In the genomic region with DNA sequence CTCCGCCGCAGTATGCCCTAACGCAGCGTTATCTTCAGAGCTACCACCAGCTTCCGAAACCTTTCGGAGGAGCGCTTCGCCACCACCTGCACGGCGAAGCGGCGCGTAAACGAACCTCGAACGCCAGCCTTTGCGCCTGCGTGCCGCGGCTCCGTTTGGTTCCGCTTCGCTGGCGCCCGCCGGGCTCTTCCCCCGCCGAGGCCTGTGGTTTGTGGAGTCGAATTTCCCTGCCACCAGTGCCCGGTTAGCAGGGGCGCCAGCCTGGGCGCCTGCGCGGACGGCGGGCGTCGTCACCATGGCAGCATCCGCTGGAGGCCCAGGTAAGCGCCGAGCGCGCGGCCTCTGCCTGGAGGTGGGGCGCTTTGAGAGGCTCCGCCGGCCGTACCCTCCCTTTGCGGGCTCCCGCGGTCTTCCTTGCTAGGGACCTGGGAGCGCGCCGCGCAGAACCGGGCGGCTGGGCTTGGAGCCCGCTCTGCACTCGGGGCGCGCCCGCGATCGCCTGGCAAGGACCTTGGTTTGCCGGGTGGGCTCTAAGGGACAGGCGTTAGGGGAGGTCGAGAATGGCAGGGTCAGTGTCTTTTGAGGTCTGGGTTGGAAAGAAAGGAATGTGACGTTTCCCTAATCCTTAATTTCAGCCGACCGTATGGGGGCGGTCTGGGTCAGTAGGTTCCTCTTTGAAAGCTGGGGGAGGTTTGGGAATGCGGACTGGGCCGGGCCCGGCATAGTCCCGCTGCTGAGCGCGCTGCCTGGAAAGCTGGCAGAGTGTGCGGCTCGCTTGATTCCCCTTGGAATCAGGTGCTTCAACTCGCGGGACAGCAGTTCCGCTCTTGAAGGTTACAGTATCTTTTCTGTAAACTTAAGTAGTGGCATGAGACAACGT, we compare ENCODE assay signal across 1 cellular context.
TF ChIP-seq lines count a peak whose summit lies in the region.

FAM151B (plus strand) TSS at position 272 of the 880 bp plus-strand sequence; CDS start at position 296, 24 bp downstream.

TF ChIP-seq in HepG2, 621 proteins besides CTCF, POLR2A, EP300 and RAD21 (continued from another document and continues in another):
- TF ChIP-seq FUBP1 (CRISPR knock-in tag; IDR thresholded peaks at IDR 0.05; ENCODE audit: borderline replicate concordance): no peak
- TF ChIP-seq KAT8 (CRISPR knock-in tag; IDR thresholded peaks at IDR 0.05): peak; percentile 64
- peak; percentile 40; the same call in 1 of the 2 replicates for TF ChIP-seq ZNF292 (CRISPR knock-in tag; IDR thresholded peaks at IDR 0.05; ENCODE audit: borderline replicate concordance, low read depth)
- TF ChIP-seq TEAD2 (CRISPR knock-in tag; IDR thresholded peaks at IDR 0.05): no peak
- no peak for TF ChIP-seq FIP1L1 (IDR thresholded peaks at IDR 0.05; ENCODE audit: borderline replicate concordance, insufficient read depth, low read depth, low read length)
- TF ChIP-seq NR3C1 (CRISPR knock-in tag; IDR thresholded peaks at IDR 0.05): no peak
- TF ChIP-seq BORCS8-MEF2B (CRISPR knock-in tag; IDR thresholded peaks at IDR 0.05): peak; percentile 75
- peak; percentile 80 for TF ChIP-seq ARNT2 (CRISPR knock-in tag; IDR thresholded peaks at IDR 0.05; ENCODE audit: low read depth)
- no peak for TF ChIP-seq IKZF1 (IDR thresholded peaks at IDR 0.05)
- peak; percentile 79; the same call in 1 of the 2 replicates for TF ChIP-seq ZNF350 (CRISPR knock-in tag; IDR thresholded peaks at IDR 0.05; ENCODE audit: borderline replicate concordance, low read depth)
- TF ChIP-seq NR0B2 (CRISPR knock-in tag; IDR thresholded peaks at IDR 0.05): no peak; the same call in 1 of the 2 replicates
- TF ChIP-seq, protein P1, sequence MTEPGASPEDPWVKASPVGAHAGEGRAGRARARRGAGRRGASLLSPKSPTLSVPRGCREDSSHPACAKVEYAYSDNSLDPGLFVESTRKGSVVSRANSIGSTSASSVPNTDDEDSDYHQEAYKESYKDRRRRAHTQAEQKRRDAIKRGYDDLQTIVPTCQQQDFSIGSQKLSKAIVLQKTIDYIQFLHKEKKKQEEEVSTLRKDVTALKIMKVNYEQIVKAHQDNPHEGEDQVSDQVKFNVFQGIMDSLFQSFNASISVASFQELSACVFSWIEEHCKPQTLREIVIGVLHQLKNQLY (CRISPR knock-in tag; IDR thresholded peaks at IDR 0.05): no peak
- peak; percentile 61; the same call in 1 of the 2 replicates for TF ChIP-seq ZNF124 (CRISPR knock-in tag; IDR thresholded peaks at IDR 0.05)
- 0 out of 2 replicates have a peak, but pooled peaks have one; percentile 23 for TF ChIP-seq HNRNPUL1 (IDR thresholded peaks at IDR 0.05; ENCODE audit: low read depth, low read length)
- peak; percentile 24; the same call in 1 of the 2 replicates for TF ChIP-seq ZNF788 (CRISPR knock-in tag; IDR thresholded peaks at IDR 0.05; ENCODE audit: borderline replicate concordance)
- peak; percentile 12; the same call in 1 of the 2 replicates for TF ChIP-seq PHF20 (CRISPR knock-in tag; IDR thresholded peaks at IDR 0.05)
- TF ChIP-seq ASH2L (IDR thresholded peaks at IDR 0.05; ENCODE audit: insufficient read length, low read depth, low read length): peak; percentile 95
- TF ChIP-seq ZNF580 (CRISPR knock-in tag; IDR thresholded peaks at IDR 0.05; ENCODE audit: borderline replicate concordance, low read depth): 0 out of 2 replicates have a peak, but pooled peaks have one; percentile 21
- TF ChIP-seq ZNF205 (CRISPR knock-in tag; IDR thresholded peaks at IDR 0.05): peak; percentile 81
- 0 out of 2 replicates have a peak, but pooled peaks have one; percentile 51 for TF ChIP-seq PRMT3 (CRISPR knock-in tag; IDR thresholded peaks at IDR 0.05; ENCODE audit: borderline replicate concordance, low read depth)
- no peak for TF ChIP-seq FOXA1 (IDR thresholded peaks at IDR 0.05)
- 0 out of 2 replicates have a peak, but pooled peaks have one; percentile 4 for TF ChIP-seq FOXA1 (CRISPR knock-in tag; IDR thresholded peaks at IDR 0.05)
- no peak for TF ChIP-seq ZFP36L1 (CRISPR knock-in tag; IDR thresholded peaks at IDR 0.05)
- TF ChIP-seq USF2 (IDR thresholded peaks at IDR 0.05; ENCODE audit: low read depth, low read length): no peak
- TF ChIP-seq USF2 (CRISPR knock-in tag; IDR thresholded peaks at IDR 0.05; ENCODE audit: borderline replicate concordance): no peak; the same call in 1 of the 2 replicates
- TF ChIP-seq TEAD3 (CRISPR knock-in tag; optimal IDR thresholded peaks at IDR 0.05; ENCODE audit: borderline replicate concordance): no peak
- no peak for TF ChIP-seq GPN1 (CRISPR knock-in tag; IDR thresholded peaks at IDR 0.05; ENCODE audit: borderline replicate concordance)
- no peak for TF ChIP-seq TBL1XR1 (IDR thresholded peaks at IDR 0.05; ENCODE audit: borderline replicate concordance, low read length, partially characterized antibody)
- TF ChIP-seq HMGXB3 (CRISPR knock-in tag; IDR thresholded peaks at IDR 0.05; ENCODE audit: borderline replicate concordance): no peak
- peak; percentile 68; the same call in 1 of the 2 replicates for TF ChIP-seq DMAP1 (CRISPR knock-in tag; IDR thresholded peaks at IDR 0.05)
- no peak for TF ChIP-seq TBX3 (IDR thresholded peaks at IDR 0.05; ENCODE audit: borderline replicate concordance)
- TF ChIP-seq ATF7-NPFF (CRISPR knock-in tag; IDR thresholded peaks at IDR 0.05; ENCODE audit: low read depth): peak; percentile 86
- TF ChIP-seq GABPB1 (CRISPR knock-in tag; IDR thresholded peaks at IDR 0.05): peak; percentile 79
- no peak for TF ChIP-seq ZNF280B (CRISPR knock-in tag; IDR thresholded peaks at IDR 0.05; ENCODE audit: borderline replicate concordance)
- TF ChIP-seq, protein P2, sequence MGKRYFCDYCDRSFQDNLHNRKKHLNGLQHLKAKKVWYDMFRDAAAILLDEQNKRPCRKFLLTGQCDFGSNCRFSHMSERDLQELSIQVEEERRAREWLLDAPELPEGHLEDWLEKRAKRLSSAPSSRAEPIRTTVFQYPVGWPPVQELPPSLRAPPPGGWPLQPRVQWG (CRISPR knock-in tag; IDR thresholded peaks at IDR 0.05; ENCODE audit: borderline replicate concordance, low read depth): no peak
- no peak for TF ChIP-seq ZNF160 (CRISPR knock-in tag; IDR thresholded peaks at IDR 0.05)
- TF ChIP-seq, protein P3, sequence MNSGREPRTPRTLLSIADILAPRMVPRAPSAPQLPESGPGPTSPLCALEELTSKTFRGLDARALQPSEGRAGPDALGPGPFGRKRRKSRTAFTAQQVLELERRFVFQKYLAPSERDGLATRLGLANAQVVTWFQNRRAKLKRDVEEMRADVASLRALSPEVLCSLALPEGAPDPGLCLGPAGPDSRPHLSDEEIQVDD (CRISPR knock-in tag; IDR thresholded peaks at IDR 0.05; ENCODE audit: borderline replicate concordance): peak; percentile 58; the same call in 1 of the 2 replicates
- no peak; the same call in 1 of the 2 replicates for TF ChIP-seq PPARG (CRISPR knock-in tag; conservative IDR thresholded peaks at IDR 0.05)
- TF ChIP-seq RFX3 (CRISPR knock-in tag; IDR thresholded peaks at IDR 0.05): peak; percentile 91
- TF ChIP-seq, protein P4, sequence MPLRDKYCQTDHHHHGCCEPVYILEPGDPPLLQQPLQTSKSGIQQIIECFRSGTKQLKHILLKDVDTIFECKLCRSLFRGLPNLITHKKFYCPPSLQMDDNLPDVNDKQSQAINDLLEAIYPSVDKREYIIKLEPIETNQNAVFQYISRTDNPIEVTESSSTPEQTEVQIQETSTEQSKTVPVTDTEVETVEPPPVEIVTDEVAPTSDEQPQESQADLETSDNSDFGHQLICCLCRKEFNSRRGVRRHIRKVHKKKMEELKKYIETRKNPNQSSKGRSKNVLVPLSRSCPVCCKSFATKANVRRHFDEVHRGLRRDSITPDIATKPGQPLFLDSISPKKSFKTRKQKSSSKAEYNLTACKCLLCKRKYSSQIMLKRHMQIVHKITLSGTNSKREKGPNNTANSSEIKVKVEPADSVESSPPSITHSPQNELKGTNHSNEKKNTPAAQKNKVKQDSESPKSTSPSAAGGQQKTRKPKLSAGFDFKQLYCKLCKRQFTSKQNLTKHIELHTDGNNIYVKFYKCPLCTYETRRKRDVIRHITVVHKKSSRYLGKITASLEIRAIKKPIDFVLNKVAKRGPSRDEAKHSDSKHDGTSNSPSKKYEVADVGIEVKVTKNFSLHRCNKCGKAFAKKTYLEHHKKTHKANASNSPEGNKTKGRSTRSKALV (CRISPR knock-in tag; IDR thresholded peaks at IDR 0.05): peak; percentile 95
- peak; percentile 69; the same call in 1 of the 2 replicates for TF ChIP-seq ZNF691 (CRISPR knock-in tag; IDR thresholded peaks at IDR 0.05; ENCODE audit: borderline replicate concordance, low read depth)
- TF ChIP-seq ZSCAN29 (CRISPR knock-in tag; conservative IDR thresholded peaks at IDR 0.05): 0 out of 2 replicates have a peak, but pooled peaks have one; percentile 36
- peak; percentile 53 for TF ChIP-seq ZFP90 (CRISPR knock-in tag; IDR thresholded peaks at IDR 0.05; ENCODE audit: borderline replicate concordance)
